16 cellular contexts compared by ENCODE assay signal in the genomic region with DNA sequence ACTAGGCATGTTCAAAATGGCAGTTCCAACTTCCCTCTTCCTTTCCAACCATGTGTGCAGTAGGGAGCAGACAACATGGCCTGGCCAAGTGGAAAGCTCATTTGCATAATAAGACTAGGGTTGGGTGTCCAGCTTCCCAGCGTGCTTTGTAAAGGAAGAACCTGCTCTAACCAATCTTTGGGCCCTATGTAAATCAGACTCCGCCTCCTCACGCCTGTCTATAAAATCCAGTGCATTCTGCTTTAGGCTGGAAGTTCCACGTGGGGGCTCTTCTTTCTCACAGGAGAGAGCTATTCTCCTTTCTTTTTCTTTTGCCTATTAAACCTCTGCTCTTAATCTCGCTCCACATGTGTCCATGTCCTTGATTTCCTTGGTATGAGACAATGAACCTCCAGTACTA.
DNase-seq lines count a peak whose midpoint lies in the region; ATAC-seq and TF ChIP-seq lines count a peak whose summit lies in the region.
"Had no signal": no experiment of that assay in that cellular context is flagged by ENCODE, and none has a peak within 500 bp of the region (broad histone marks: within the 10 kb centered on the region; RNA-seq: fewer than 3 reads in every experiment).

No MANE protein-coding gene starts in this region.

- WGBS in heart right ventricle, 2 donors: 81 to 84% methylated on average over 5 of the region's 5 CpGs

- DNase-seq in NCI-H748 (lab: John Stamatoyannopoulos, UW; ENCODE audit: unreplicated experiment) (peak; percentile 53), NCI-H748 treated with DMSO at 0.1 percent for 48 hours (lab: John Stamatoyannopoulos, UW) (no peak), KBM-7 (peak; percentile 64), RPMI7951 (ENCODE audit: low read depth) (peak; percentile 87), NCI-H524 treated with DMSO at 0.1 percent for 48 hours (lab: John Stamatoyannopoulos, UW) (no peak), heart right ventricle (no peak)
- DNase-seq in activated naive CD4-positive, alpha-beta T cell (lab: John Stamatoyannopoulos, UW): no peak
- DNase-seq: activated T-cell treated with anti-CD3 and anti-CD28 coated beads, Interleukin-2, amount 50 U/mL, for 1 hour; cortex of kidney; left ventricle myocardium superior; NCI-H1436 treated with DMSO at 0.1 percent for 48 hours; SHP77; stimulated activated CD4-positive, alpha-beta T cell treated with anti-CD3 and anti-CD28 coated beads, Interleukin-4, amount 100 ng/mL, for 4 hours had no signal

- in situ Hi-C loops in KBM-7 (cut with MboI; ENCODE audit: low pct_unique_long_range_greater_than_20kb, low sequenced_read_pairs): no loop called here

- no peak for ATAC-seq in heart right ventricle
- ATAC-seq: left ventricle myocardium superior had no signal

- H3K4me3 ChIP-seq in neuron (ENCODE audit: low read length): no peak overlapping the region
- no peak overlapping the region for H3K4me3 ChIP-seq in heart right ventricle
- H3K4me3 ChIP-seq: thoracic aorta had no signal

- no peak for TF ChIP-seq CTCF in heart right ventricle (IDR thresholded peaks at IDR 0.05)

- H3K4me1 ChIP-seq in neuron (ENCODE audit: insufficient read depth, low read length) (peaks cover 3% of the 10 kb centered on the region), heart right ventricle (peaks cover 0 to 4% (median 2%) of the 10 kb centered on the region in 9 donors)
- H3K4me1 ChIP-seq: parathyroid adenoma had no signal

- H3K27me3 ChIP-seq in neuron (ENCODE audit: insufficient read depth, low read length): no peaks in the 10 kb centered on the region
- no peaks in the 10 kb centered on the region for H3K27me3 ChIP-seq in heart right ventricle

- H3K9me3 ChIP-seq in neuron (ENCODE audit: low read length) (no peaks in the 10 kb centered on the region), heart right ventricle (peaks cover 0 to 4% (median 0%) of the 10 kb centered on the region in 11 donors)
- H3K9me3 ChIP-seq: thoracic aorta had no signal

- H3K36me3 ChIP-seq in neuron (ENCODE audit: insufficient read depth, low read length) (no peaks in the 10 kb centered on the region), heart right ventricle (no peaks in the 10 kb centered on the region)
- H3K36me3 ChIP-seq: thoracic aorta had no signal

- intact Hi-C loops in heart right ventricle (cut with DNase I): no loop called here

- no peak overlapping the region for H3K27ac ChIP-seq in heart right ventricle
- H3K27ac ChIP-seq: parathyroid adenoma, thoracic aorta had no signal

- H2AFZ ChIP-seq in neuron (ENCODE audit: low read depth, low read length): peak overlapping the region; percentile 40
- H2AFZ ChIP-seq: parathyroid adenoma had no signal

Comparison
In these comparisons a context has a peak if more than half of its experiments do, and no peak if none do; other contexts are left out.
1. DNase-seq: peak in NCI-H748 (single experiment), KBM-7 (single experiment) and RPMI7951 (single experiment); none in NCI-H748 treated with DMSO at 0.1 percent for 48 hours (single experiment), NCI-H524 treated with DMSO at 0.1 percent for 48 hours (single experiment), heart right ventricle (0 of 2) and activated naive CD4-positive, alpha-beta T cell (0 of 4).